Comparison of ENCODE assay signal across 8 cellular contexts in genomic region chr1:33338495-33339211, GRCh38. TPM values are rescaled to one million over a fixed set of nuclear protein-coding genes. Genes with fewer than 3 reads are reported as not detected.
DNase-seq lines count a peak whose midpoint lies in the region; ATAC-seq, FAIRE-seq and TF ChIP-seq lines count a peak whose summit lies in the region.

No MANE protein-coding gene starts in this region.

- peaks cover 98% of the 10 kb centered on the region for H3K4me1 ChIP-seq in HepG2 (ENCODE audit: insufficient read depth, low read length)
- H3K4me1 ChIP-seq in thymus (ENCODE audit: control insufficient read depth, insufficient read depth, low read length): peaks cover 10% of the 10 kb centered on the region
- no peaks in the 10 kb centered on the region for H3K4me1 ChIP-seq in effector memory CD4-positive, alpha-beta T cell (ENCODE audit: control insufficient read depth, insufficient read depth, low read length, poor library complexity, severe bottlenecking)
- no peaks in the 10 kb centered on the region for H3K4me1 ChIP-seq in Karpas-422 (ENCODE audit: low read length)

- 50% methylated on average over 13 of the region's 13 CpGs for WGBS in HepG2 (ENCODE audit: low lambda C conversion rate)
- 92% methylated on average over 13 of the region's 13 CpGs for WGBS in thymus

- H3K27ac ChIP-seq in HepG2 (ENCODE audit: extremely low read length, insufficient read depth, low read length): peak overlapping the region; percentile 49
- peak overlapping the region; percentile 68 for H3K27ac ChIP-seq in thymus (ENCODE audit: low read depth)
- H3K27ac ChIP-seq in effector memory CD4-positive, alpha-beta T cell (ENCODE audit: insufficient read depth, low read length, poor library complexity, severe bottlenecking): no peak overlapping the region
- no peak overlapping the region for H3K27ac ChIP-seq in Karpas-422 (ENCODE audit: low read length)

- H3K27me3 ChIP-seq in HepG2 (ENCODE audit: control insufficient read depth in 1 of 2, insufficient read depth in 2 of 2, low read length in 2 of 2) (no peaks in the 10 kb centered on the region), thymus (ENCODE audit: control insufficient read depth, insufficient read depth) (no peaks in the 10 kb centered on the region), Karpas-422 (ENCODE audit: low read length) (no peaks in the 10 kb centered on the region)
- no peaks in the 10 kb centered on the region for H3K27me3 ChIP-seq in effector memory CD4-positive, alpha-beta T cell (replicated peaks; ENCODE audit: control insufficient read depth, insufficient read depth, low read length, poor library complexity, severe bottlenecking)

- no TSS peak for BruUV-seq in HepG2 (replicated peaks; lab: Mats Ljungman, UMichigan)

- no peak for FAIRE-seq in HepG2 (lab: Jason Lieb, UNC)

- CTCF ChIA-PET in HepG2 (lab: Yijun Ruan, JAX; ENCODE audit: low intra/inter-chr PET ratio, low total read pairs): no interaction called here

- intact Hi-C loops in HepG2 (cut with micrococcal nuclease; ENCODE audit: unreplicated experiment): no loop called here

- peaks cover 4 to 13% of the 10 kb centered on the region in 2 experiments; a peak in 4 of 5 replicates for H3K36me3 ChIP-seq in HepG2 (replicated peaks in 1 of 2; ENCODE audit: control insufficient read depth in 1 of 2, insufficient read depth in 2 of 2, low read length in 2 of 2)
- H3K36me3 ChIP-seq in thymus (ENCODE audit: control insufficient read depth, insufficient read depth): peaks cover 26% of the 10 kb centered on the region
- peaks cover 11% of the 10 kb centered on the region for H3K36me3 ChIP-seq in effector memory CD4-positive, alpha-beta T cell (ENCODE audit: control insufficient read depth, insufficient read depth, low read length)
- H3K36me3 ChIP-seq in Karpas-422 (ENCODE audit: insufficient read depth, low read length): no peaks in the 10 kb centered on the region; the same call in 1 of the 2 replicates

- TF ChIP-seq CTCF in NB4 (IDR thresholded peaks at IDR 0.05; ENCODE audit: low read depth, low read length) (no peak), HepG2 (CRISPR knock-in tag; IDR thresholded peaks at IDR 0.05) (no peak)

- H3K4me3 ChIP-seq in NB4 (ENCODE audit: low read depth, low read length) (no peak overlapping the region), HepG2 (replicated peaks in 1 of 3; ENCODE audit: insufficient read depth in 1 of 3, low read depth in 2 of 3, low read length in 3 of 3) (peak overlapping the region in 1 of 3 experiments; percentile 32; a peak in 1 of 6 replicates), thymus (ENCODE audit: low read length) (no peak overlapping the region), Karpas-422 (ENCODE audit: low read length) (no peak overlapping the region)
- no peak overlapping the region for H3K4me3 ChIP-seq in effector memory CD4-positive, alpha-beta T cell (ENCODE audit: insufficient read depth, low read depth, low read length, poor library complexity, severe bottlenecking)

- DNase-seq in NB4 (ENCODE audit: low read depth) (peak; percentile 91), cerebellar nuclear complex (lab: John Stamatoyannopoulos, UW) (peak; percentile 22 to 55), HepG2 (ENCODE audit: low spot score) (peak; percentile 28), Karpas-422 (no peak)
- no peak for DNase-seq in activated naive CD4-positive, alpha-beta T cell treated with anti-CD3 and anti-CD28 coated beads, Interleukin-2, amount 50 U/mL, for 16 hours
- no peak for DNase-seq in effector memory CD4-positive, alpha-beta T cell

- H3K79me2 ChIP-seq in HepG2 (ENCODE audit: insufficient read depth, low read length): peaks cover 86% of the 10 kb centered on the region
- H3K79me2 ChIP-seq in Karpas-422 (ENCODE audit: low read length): peaks cover 98% of the 10 kb centered on the region

- H3K9me2 ChIP-seq in Karpas-422 (replicated peaks; ENCODE audit: insufficient read depth, low read length): no peaks in the 10 kb centered on the region

- H2AFZ ChIP-seq in HepG2 (ENCODE audit: low read length) (no peak overlapping the region), Karpas-422 (ENCODE audit: low read length) (no peak overlapping the region)

- ATAC-seq in HepG2: no peak
- ATAC-seq in GM21619 (IDR thresholded peaks at IDR 0.05; ENCODE audit: unreplicated experiment): no peak

- H3K9ac ChIP-seq in HepG2 (ENCODE audit: insufficient read depth, low read depth, low read length): peak overlapping the region; percentile 38
- no peak overlapping the region for H3K9ac ChIP-seq in Karpas-422 (ENCODE audit: low read length)

- H3K9me3 ChIP-seq in HepG2 (ENCODE audit: low read length): no peaks in the 10 kb centered on the region
- H3K9me3 ChIP-seq in thymus (ENCODE audit: control insufficient read depth): no peaks in the 10 kb centered on the region
- H3K9me3 ChIP-seq in effector memory CD4-positive, alpha-beta T cell (ENCODE audit: control insufficient read depth, low read length): no peaks in the 10 kb centered on the region
- no peaks in the 10 kb centered on the region for H3K9me3 ChIP-seq in Karpas-422 (ENCODE audit: low read length)

- in situ Hi-C loops in HepG2 (cut with HindIII; ENCODE audit: extremely low pct_ligation_motif_present, low pct_unique_long_range_greater_than_20kb): no loop called here

- H4K20me1 ChIP-seq in HepG2 (ENCODE audit: insufficient read depth, low read length) (peaks cover 77% of the 10 kb centered on the region), Karpas-422 (ENCODE audit: insufficient read depth, low read depth, low read length) (peaks cover 13% of the 10 kb centered on the region; the same call in 1 of the 2 replicates)

- TF ChIP-seq POLR2A in NB4 (IDR thresholded peaks at IDR 0.05; ENCODE audit: extremely low read depth, insufficient read length) (no peak), HepG2 (IDR thresholded peaks at IDR 0.05; ENCODE audit: insufficient read depth in 1 of 2, low read depth in 2 of 2, low read length in 2 of 2) (peak in 1 of 2 experiments; percentile 11; a peak in 1 of 4 replicates)

- H3K4me2 ChIP-seq in HepG2 (ENCODE audit: low read depth, low read length) (peak overlapping the region; percentile 49), Karpas-422 (ENCODE audit: low read depth, low read length, poor library complexity, severe bottlenecking) (no peak overlapping the region)

- POLR2A ChIA-PET in HepG2 (lab: Yijun Ruan, JAX): interaction anchor here (0.6 to 5.4 kb wide), 7 partner anchors 9 to 211 kb away, joined by 3 to 29 read pairs (median 4); partner anchors contain the start of gene A3GALT2

- no peak for TF ChIP-seq RAD21 in HepG2 (CRISPR knock-in tag; IDR thresholded peaks at IDR 0.05)

- TF ChIP-seq EP300 in HepG2 (IDR thresholded peaks at IDR 0.05; ENCODE audit: low read depth in 2 of 2, low read length in 2 of 2) (no peak), HepG2 (CRISPR knock-in tag; IDR thresholded peaks at IDR 0.05; ENCODE audit: borderline replicate concordance) (no peak)

TF ChIP-seq in HepG2, 621 proteins besides CTCF, POLR2A, EP300 and RAD21 (continues in another document):
- TF ChIP-seq KDM2A (CRISPR knock-in tag; IDR thresholded peaks at IDR 0.05; ENCODE audit: borderline replicate concordance, low read depth): 0 out of 2 replicates have a peak, but pooled peaks have one; percentile 15
- TF ChIP-seq, protein P1, sequence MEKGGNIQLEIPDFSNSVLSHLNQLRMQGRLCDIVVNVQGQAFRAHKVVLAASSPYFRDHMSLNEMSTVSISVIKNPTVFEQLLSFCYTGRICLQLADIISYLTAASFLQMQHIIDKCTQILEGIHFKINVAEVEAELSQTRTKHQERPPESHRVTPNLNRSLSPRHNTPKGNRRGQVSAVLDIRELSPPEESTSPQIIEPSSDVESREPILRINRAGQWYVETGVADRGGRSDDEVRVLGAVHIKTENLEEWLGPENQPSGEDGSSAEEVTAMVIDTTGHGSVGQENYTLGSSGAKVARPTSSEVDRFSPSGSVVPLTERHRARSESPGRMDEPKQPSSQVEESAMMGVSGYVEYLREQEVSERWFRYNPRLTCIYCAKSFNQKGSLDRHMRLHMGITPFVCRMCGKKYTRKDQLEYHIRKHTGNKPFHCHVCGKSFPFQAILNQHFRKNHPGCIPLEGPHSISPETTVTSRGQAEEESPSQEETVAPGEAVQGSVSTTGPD (CRISPR knock-in tag; IDR thresholded peaks at IDR 0.05): no peak
- peak; percentile 44; the same call in 1 of the 2 replicates for TF ChIP-seq ZSCAN22 (CRISPR knock-in tag; IDR thresholded peaks at IDR 0.05)
- 0 out of 2 replicates have a peak, but pooled peaks have one; percentile 4 for TF ChIP-seq CEBPB (IDR thresholded peaks at IDR 0.05; ENCODE audit: borderline replicate concordance, low read depth, low read length)

RNA-seq across cellular contexts. Expression of gene A3GALT2, which starts 17.8 kb away (rescaled TPM):
- total RNA-seq in HepG2 (2016; rRNA removed; fragmentation: Illumina TruSeq; extraction: Trizol): not detected in 2 replicates
- not detected in 2 replicates for total RNA-seq in HepG2 (2016; cell fraction: cytosol; rRNA removed; fragmentation: Illumina TruSeq; extraction: Trizol; ENCODE audit: low read depth)
- total RNA-seq in HepG2 (2016; cell fraction: insoluble cytoplasmic fraction; rRNA removed; fragmentation: Illumina TruSeq; extraction: Trizol): not detected in 2 replicates
- not detected in 2 replicates for total RNA-seq in HepG2 (2016; cell fraction: membrane; rRNA removed; fragmentation: Illumina TruSeq; extraction: Trizol)
- total RNA-seq in HepG2 (2016; cell fraction: nucleus; rRNA removed; fragmentation: Illumina TruSeq; extraction: Trizol): not detected in 2 replicates
- polyA plus RNA-seq in HepG2 (2011; rRNA removed): not detected in 2 replicates
- not detected in 2 replicates for polyA plus RNA-seq in HepG2 (2011; cell fraction: cytosol; rRNA removed)
- polyA plus RNA-seq in HepG2 (2011; cell fraction: nucleus; rRNA removed): not detected in 2 replicates
- not detected in 2 replicates for polyA plus RNA-seq in HepG2 (2012)
- not detected in 2 replicates for polyA plus RNA-seq in HepG2 (2016; cell fraction: cytosol; fragmentation: Illumina TruSeq; extraction: Trizol; ENCODE audit: low read depth)
- polyA plus RNA-seq in HepG2 (2016; cell fraction: insoluble cytoplasmic fraction; fragmentation: Illumina TruSeq; extraction: Trizol; ENCODE audit: low read depth): not detected in 2 replicates
- not detected in 2 replicates for polyA plus RNA-seq in HepG2 (2016; cell fraction: membrane; fragmentation: Illumina TruSeq; extraction: Trizol; ENCODE audit: low read depth)
- not detected in 2 replicates for polyA plus RNA-seq in HepG2 (2016; cell fraction: nucleus; fragmentation: Illumina TruSeq; extraction: Trizol; ENCODE audit: insufficient read depth, low read depth)
- polyA minus RNA-seq in HepG2 (2011; rRNA and poly(A)+ RNA removed; ENCODE audit: low replicate concordance): not detected in 2 replicates
- polyA minus RNA-seq in HepG2 (2011; cell fraction: cytosol; rRNA and poly(A)+ RNA removed): not detected in 2 replicates
- not detected in 2 replicates for polyA minus RNA-seq in HepG2 (2011; cell fraction: nucleus; rRNA and poly(A)+ RNA removed)
- not detected for polyA plus RNA-seq in thymus
- total RNA-seq in Karpas-422 (2014; rRNA removed; shearing (Covaris generic); ENCODE audit: low replicate concordance): 0.47 TPM in 1 of 2 replicates, not detected in the other

Comparison
In these comparisons a context has a peak if more than half of its experiments do, and no peak if none do; other contexts are left out.
1. DNase-seq: peak in NB4 (single experiment), cerebellar nuclear complex (2 of 2) and HepG2 (single experiment); none in activated naive CD4-positive, alpha-beta T cell treated with anti-CD3 and anti-CD28 coated beads, Interleukin-2, amount 50 U/mL, for 16 hours (single experiment), effector memory CD4-positive, alpha-beta T cell (0 of 3) and Karpas-422 (single experiment).
2. H3K27ac ChIP-seq: peak in HepG2 (single experiment) and thymus (single experiment); none in effector memory CD4-positive, alpha-beta T cell (single experiment) and Karpas-422 (single experiment).